9 cellular contexts compared by ENCODE assay signal in genomic region chr2:176188969-176189665, GRCh38. TPM values are rescaled to one million over a fixed set of nuclear protein-coding genes. Genes with fewer than 3 reads are reported as not detected.
DNase-seq lines count a peak whose midpoint lies in the region; ATAC-seq and TF ChIP-seq lines count a peak whose summit lies in the region.
"Had no signal": no experiment of that assay in that cellular context is flagged by ENCODE, and none has a peak within 500 bp of the region (broad histone marks: within the 10 kb centered on the region; RNA-seq: fewer than 3 reads in every experiment).

No MANE protein-coding gene starts in this region.

- no peak for TF ChIP-seq POLR2A in spleen (IDR thresholded peaks at IDR 0.05)

- H3K27me3 Mint-ChIP-seq in activated T-cell treated with anti-CD3 and anti-CD28 coated beads, Interleukin-2, amount 50 U/mL, for 4 hours (ENCODE audit: low read depth) = peaks cover 72% of the 10 kb centered on the region

- H3K4me3 ChIP-seq in spleen = peak overlapping the region; percentile 36 to 77 (median 55)

- H3K9me3 ChIP-seq in spleen = no peaks in the 10 kb centered on the region

- no peaks in the 10 kb centered on the region for H3K36me3 Mint-ChIP-seq in activated T-cell treated with anti-CD3 and anti-CD28 coated beads, Interleukin-2, amount 50 U/mL, for 4 hours (ENCODE audit: insufficient read depth)

- peaks cover 18 to 34% (median 28%) of the 10 kb centered on the region in 6 donors for H3K4me1 ChIP-seq in spleen

- peak overlapping the region in 6 of 8 donors; percentile 62 to 80 (median 68) for H3K27ac ChIP-seq in spleen
- H3K27ac ChIP-seq: epithelial cell of prostate had no signal

- peak overlapping the region; percentile 60 for H3K4me3 Mint-ChIP-seq in activated T-cell treated with anti-CD3 and anti-CD28 coated beads, Interleukin-2, amount 50 U/mL, for 4 hours

- peak; percentile 44 for DNase-seq in DMS79 treated with DMSO at 0.1 percent for 48 hours (lab: John Stamatoyannopoulos, UW)
- no peak for DNase-seq in DMS79 (lab: John Stamatoyannopoulos, UW)
- DNase-seq in activated T-cell treated with anti-CD3 and anti-CD28 coated beads, Interleukin-2, amount 50 U/mL, for 4 hours = no peak
- peak; percentile 49 for DNase-seq in iPS-NIHi7 (ENCODE audit: extremely low spot score)
- DNase-seq in spleen = no peak
- no peak for DNase-seq in AG08395 (ENCODE audit: low spot score)
- DNase-seq in hepatic stellate cell (ENCODE audit: low spot score) = no peak

- no peaks in the 10 kb centered on the region for H3K36me3 ChIP-seq in spleen

- WGBS in spleen, 5 donors = 1 to 5% (median 3%) methylated on average over 26 to 77 of the region's 77 CpGs

- H3K27me3 ChIP-seq in spleen (replicated peaks in 1 of 7) = peaks cover 11 to 100% (median 61%) of the 10 kb centered on the region in 7 donors

- ATAC-seq in activated T-cell treated with anti-CD3 and anti-CD28 coated beads, Interleukin-2, amount 50 U/mL, for 4 hours = peak; percentile 42 to 45
- ATAC-seq in HG02610 (IDR thresholded peaks at IDR 0.05; ENCODE audit: unreplicated experiment) = no peak

- TF ChIP-seq CTCF in spleen (IDR thresholded peaks at IDR 0.05 in 8 of 11, conservative IDR thresholded peaks at IDR 0.05 in 3 of 11) = no peak

- H3K9me3 Mint-ChIP-seq in activated T-cell treated with anti-CD3 and anti-CD28 coated beads, Interleukin-2, amount 50 U/mL, for 4 hours = no peaks in the 10 kb centered on the region

- intact Hi-C loops in spleen (cut with DNase I; ENCODE audit: low total_unique reads) = no loop called here

- H3K4me1 Mint-ChIP-seq in activated T-cell treated with anti-CD3 and anti-CD28 coated beads, Interleukin-2, amount 50 U/mL, for 4 hours (ENCODE audit: low read depth) = peaks cover 18% of the 10 kb centered on the region

RNA-seq across cellular contexts. Expression of gene HOXD1, which starts 0.6 kb away (rescaled TPM):
- not detected for total RNA-seq in activated T-cell treated with anti-CD3 and anti-CD28 coated beads, Interleukin-2, amount 50 U/mL, for 4 hours
- total RNA-seq in spleen = 1 to 10 TPM in 6 of 7 donors, under 1 TPM in 1; 0.88 to 4.5 (median 1.4) TPM
- polyA plus RNA-seq in spleen = 1 to 10 TPM in 1 of 3 donors, under 1 TPM in 2; 0.49 to 1.4 (median 0.50) TPM

RNA-seq across cellular contexts. Expression of gene HOXD3, which starts 32.0 kb away (rescaled TPM):
- not detected for total RNA-seq in activated T-cell treated with anti-CD3 and anti-CD28 coated beads, Interleukin-2, amount 50 U/mL, for 4 hours
- 10 to 100 TPM in 2 of 7 donors, 1 to 10 TPM in 5; 4.5 to 15.3 (median 9.8) TPM for total RNA-seq in spleen
- 1 to 10 TPM; 1.2 to 4.4 (median 1.7) TPM for polyA plus RNA-seq in spleen

RNA-seq across cellular contexts. Expression of gene HOXD4, which starts 37.8 kb away (rescaled TPM):
- total RNA-seq in activated T-cell treated with anti-CD3 and anti-CD28 coated beads, Interleukin-2, amount 50 U/mL, for 4 hours = not detected
- 1 to 10 TPM; 3.9 to 9.8 (median 8.3) TPM for total RNA-seq in spleen
- 1 to 10 TPM in 2 of 3 donors, under 1 TPM in 1; 0.88 to 5.1 (median 2.1) TPM for polyA plus RNA-seq in spleen

RNA-seq across cellular contexts. Expression of gene HOXD8, which starts 59.6 kb away (rescaled TPM):
- total RNA-seq in activated T-cell treated with anti-CD3 and anti-CD28 coated beads, Interleukin-2, amount 50 U/mL, for 4 hours = under 1 TPM in 1 of 3 donors, not detected in 2; 0.11 TPM
- 10 to 100 TPM; 10.5 to 27.0 (median 16.8) TPM for total RNA-seq in spleen
- polyA plus RNA-seq in spleen = 10 to 100 TPM in 1 of 3 donors, 1 to 10 TPM in 2; 4.7 to 15.7 (median 6.0) TPM

Comparison
In these comparisons a context has a peak if more than half of its experiments do, and no peak if none do; other contexts are left out.
1. DNase-seq: peak in DMS79 treated with DMSO at 0.1 percent for 48 hours (single experiment) and iPS-NIHi7 (single experiment); none in DMS79 (single experiment), activated T-cell treated with anti-CD3 and anti-CD28 coated beads, Interleukin-2, amount 50 U/mL, for 4 hours (single experiment), spleen (single experiment), AG08395 (single experiment) and hepatic stellate cell (single experiment).
2. RNA of gene HOXD3, which starts 32.0 kb away (total RNA-seq): 4.5 to 15.3 TPM in spleen; not detected in activated T-cell treated with anti-CD3 and anti-CD28 coated beads, Interleukin-2, amount 50 U/mL, for 4 hours; every median in the first group is over 4 times any median in the second.
3. RNA of gene HOXD4, which starts 37.8 kb away (total RNA-seq): 3.9 to 9.8 TPM in spleen; not detected in activated T-cell treated with anti-CD3 and anti-CD28 coated beads, Interleukin-2, amount 50 U/mL, for 4 hours; every median in the first group is over 4 times any median in the second.